ENCODE assay signal across 8 cellular contexts in genomic region chr2:202317080-202317859, GRCh38. TPM values are rescaled to one million over a fixed set of nuclear protein-coding genes. Genes with fewer than 3 reads are reported as not detected.
A peak's percentile ranks its signal among the peaks of the same experiment; 100 is the strongest.
DNase-seq lines count a peak whose midpoint lies in the region; ATAC-seq and TF ChIP-seq lines count a peak whose summit lies in the region.

No MANE protein-coding gene starts in this region.

- CTCF ChIA-PET in RWPE1 (lab: Yijun Ruan, JAX) = interaction anchor here (0.7 to 1.0 kb wide), 2 partner anchors 10 to 459 kb away, joined by 3 read pairs; no protein-coding TSS in a partner anchor

- H3K27ac ChIP-seq in RWPE1 = no peak overlapping the region

- no peak for TF ChIP-seq CTCF in RWPE1 (conservative IDR thresholded peaks at IDR 0.05; ENCODE audit: low read depth)

- POLR2A ChIA-PET in RWPE1 (lab: Yijun Ruan, JAX; ENCODE audit: low non-redundant PET) = interaction anchor here (0.7 kb wide), 1 partner anchor 62 kb away, joined by 3 read pairs; no protein-coding TSS in a partner anchor

- ATAC-seq in GM19467 (IDR thresholded peaks at IDR 0.05; ENCODE audit: unreplicated experiment) = no peak
- no peak for ATAC-seq in GM21576 (IDR thresholded peaks at IDR 0.05; ENCODE audit: unreplicated experiment)

- DNase-seq in G401 (ENCODE audit: low spot score) (peak; percentile 54), RWPE1 (ENCODE audit: low spot score) (peak; percentile 42), foreskin melanocyte (peak; percentile 48), renal cortical epithelial cell (ENCODE audit: low read depth) (peak; percentile 86), T-helper 2 cell (no peak), NCI-H1930 (lab: John Stamatoyannopoulos, UW) (no peak)

- in situ Hi-C loops in G401 (cut with HindIII; ENCODE audit: low sequenced_read_pairs) = no loop called here

RNA-seq across cellular contexts. Expression of gene NOP58, which starts 51.7 kb away (rescaled TPM):
- 91.1 and 106 TPM in 2 replicates for total RNA-seq in G401 (2014; rRNA removed; shearing (Covaris generic))
- total RNA-seq in renal cortical epithelial cell = 69.5 and 74.5 TPM in 2 replicates

RNA-seq across cellular contexts. Expression of gene BMPR2, which starts 58.9 kb away (rescaled TPM):
- 9.0 and 11.3 TPM in 2 replicates for total RNA-seq in G401 (2014; rRNA removed; shearing (Covaris generic))
- total RNA-seq in renal cortical epithelial cell = 19.4 and 65.7 TPM in 2 replicates

Comparison
In these comparisons a context has a peak if more than half of its experiments do, and no peak if none do; other contexts are left out.
1. DNase-seq: peak in G401 (single experiment), RWPE1 (single experiment), foreskin melanocyte (single experiment) and renal cortical epithelial cell (single experiment); none in T-helper 2 cell (0 of 5) and NCI-H1930 (0 of 2).